11 cellular contexts compared by ENCODE assay signal in the genomic region with DNA sequence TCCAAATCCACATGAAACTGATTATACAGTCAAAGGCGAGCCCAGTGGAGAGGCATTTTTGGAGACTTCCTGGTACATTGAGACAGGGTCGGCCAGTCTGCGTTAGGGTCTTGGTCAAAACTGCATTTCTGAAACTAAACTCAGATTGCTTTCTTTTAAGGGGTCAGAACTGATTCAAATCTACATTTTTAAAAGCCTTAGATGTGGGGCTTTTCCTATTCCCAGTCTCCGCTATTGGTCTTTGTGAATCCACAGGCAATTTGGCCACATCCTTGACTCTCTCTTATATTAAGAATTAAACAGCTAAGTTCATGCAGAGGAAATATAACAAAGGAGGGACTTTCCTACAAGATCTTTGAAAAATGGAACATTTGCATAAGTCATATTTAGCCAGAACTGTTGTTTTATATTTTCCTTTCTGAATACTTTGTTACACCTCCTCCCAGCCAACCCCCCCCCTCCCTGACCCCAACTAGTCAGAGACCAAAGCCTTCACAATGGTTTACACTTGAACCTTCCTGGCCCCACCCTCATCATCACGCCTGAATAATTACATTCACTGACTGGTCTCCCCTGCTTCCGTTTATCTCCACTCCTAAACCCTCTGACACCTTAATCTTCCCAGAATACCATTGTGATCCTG. TPM values are rescaled to one million over a fixed set of nuclear protein-coding genes. Genes with fewer than 3 reads are reported as not detected.
DNase-seq lines count a peak whose midpoint lies in the region; ATAC-seq, FAIRE-seq and TF ChIP-seq lines count a peak whose summit lies in the region.
"Had no signal": no experiment of that assay in that cellular context is flagged by ENCODE, and none has a peak within 500 bp of the region (broad histone marks: within the 10 kb centered on the region; RNA-seq: fewer than 3 reads in every experiment).

No MANE protein-coding gene starts in this region.

- FAIRE-seq in H54 (lab: Jason Lieb, UNC) (no peak), pancreas (lab: Jason Lieb, UNC) (no peak)
- FAIRE-seq: keratinocyte had no signal

- WGBS in pancreas, 2 donors: 53 to 56% methylated on average over 6 of the region's 6 CpGs

- no peak overlapping the region for H3K27ac ChIP-seq in pancreas
- H3K27ac ChIP-seq: A549 had no signal

- peak; percentile 49 to 59 for DNase-seq in activated CD4-positive, alpha-beta T cell treated with anti-CD3 and anti-CD28 coated beads for 24 hours (ENCODE audit: low read depth in 2 of 2)
- no peak for DNase-seq in activated CD4-positive, alpha-beta T cell treated with anti-CD3 and anti-CD28 coated beads for 1 hour
- DNase-seq in activated T-cell treated with anti-CD3 and anti-CD28 coated beads for 48 hours (ENCODE audit: low read depth) (peak; percentile 40), H54 (ENCODE audit: insufficient read length, low spot score) (no peak), pancreas (no peak), AML-193 (lab: John Stamatoyannopoulos, UW) (no peak)
- peak; percentile 60 to 75 for DNase-seq in stimulated activated CD8-positive, alpha-beta memory T cell treated with anti-CD3 and anti-CD28 coated beads, Interleukin-7, amount 100 ng/mL, for 4 hours (ENCODE audit: low read depth in 2 of 2)

- H3K27me3 ChIP-seq in pancreas: no peaks in the 10 kb centered on the region

- intact Hi-C loops in pancreas (cut with DNase I): no loop called here

- TF ChIP-seq POLR2A in H54 (IDR thresholded peaks at IDR 0.05; ENCODE audit: low read depth, low read length): no peak

- H3K4me1 ChIP-seq in pancreas: no peaks in the 10 kb centered on the region
- H3K4me1 ChIP-seq: A549 had no signal

- no peaks in the 10 kb centered on the region for H3K36me3 ChIP-seq in pancreas

- ATAC-seq in HG02885 (IDR thresholded peaks at IDR 0.05; ENCODE audit: poor library complexity, unreplicated experiment) (peak; percentile 77), pancreas (no peak)
- ATAC-seq: A549 had no signal

- H3K4me3 ChIP-seq in pancreas: no peak overlapping the region
- H3K4me3 ChIP-seq: A549 had no signal

- H3K9me3 ChIP-seq in pancreas: no peaks in the 10 kb centered on the region
- H3K9me3 ChIP-seq: A549 had no signal

- no peak for TF ChIP-seq CTCF in pancreas (IDR thresholded peaks at IDR 0.05)

RNA-seq across cellular contexts. Expression of gene SELL, which starts 30.9 kb away (rescaled TPM):
- 1 to 10 TPM in 4 of 6 donors, under 1 TPM in 2; 0.23 to 2.9 (median 1.4) TPM for total RNA-seq in pancreas
- polyA plus RNA-seq in pancreas: under 1 TPM; 0.27 to 0.61 TPM

RNA-seq across cellular contexts. Expression of gene SELP, which starts 50.6 kb away (rescaled TPM):
- total RNA-seq in pancreas: 1 to 10 TPM in 3 of 6 donors, under 1 TPM in 3; 0.32 to 3.3 (median 1.6) TPM
- polyA plus RNA-seq in pancreas: 1 to 10 TPM in 1 of 2 donors, under 1 TPM in 1; 0.91 to 8.3 TPM
- total RNA-seq: RPMI7951 had no signal
- polyA plus RNA-seq: A549 had no signal

RNA-seq across cellular contexts. Expression of gene SELE, which starts 53.4 kb away (rescaled TPM):
- total RNA-seq in pancreas: 1 to 10 TPM in 2 of 6 donors, under 1 TPM in 3, not detected in 1; 0.51 to 3.1 (median 0.69) TPM
- 1 to 10 TPM in 1 of 2 donors, under 1 TPM in 1; 0.61 to 2.3 TPM for polyA plus RNA-seq in pancreas
- total RNA-seq: RPMI7951 had no signal
- polyA plus RNA-seq: A549, keratinocyte had no signal

Comparison
In these comparisons a context has a peak if more than half of its experiments do, and no peak if none do; other contexts are left out.
1. DNase-seq: peak in activated CD4-positive, alpha-beta T cell treated with anti-CD3 and anti-CD28 coated beads for 24 hours (2 of 2), activated T-cell treated with anti-CD3 and anti-CD28 coated beads for 48 hours (single experiment) and stimulated activated CD8-positive, alpha-beta memory T cell treated with anti-CD3 and anti-CD28 coated beads, Interleukin-7, amount 100 ng/mL, for 4 hours (2 of 2); none in activated CD4-positive, alpha-beta T cell treated with anti-CD3 and anti-CD28 coated beads for 1 hour (single experiment), H54 (single experiment), pancreas (0 of 6) and AML-193 (0 of 2).